22 cellular contexts compared by ENCODE assay signal in the genomic region with DNA sequence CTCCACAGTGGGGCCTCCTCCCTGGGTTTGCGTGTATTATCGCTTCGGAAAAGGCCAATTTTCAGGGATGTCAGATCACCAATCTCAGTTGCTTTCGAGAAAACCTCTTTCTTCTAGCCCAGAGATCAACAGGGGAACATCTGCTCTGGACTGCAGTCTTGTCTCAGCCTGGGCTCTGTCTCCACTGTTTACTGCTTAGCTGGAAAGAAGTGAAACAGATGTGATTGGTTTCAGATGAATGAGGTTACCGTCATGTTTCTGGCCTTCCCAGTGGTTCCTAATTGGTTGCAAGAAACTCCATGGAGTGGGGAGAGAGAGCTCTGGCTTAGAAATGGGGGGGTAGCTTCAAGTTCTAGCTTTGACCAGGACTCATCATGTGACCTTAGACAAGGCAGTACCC. TPM values are rescaled to one million over a fixed set of nuclear protein-coding genes. Genes with fewer than 3 reads are reported as not detected.
A peak's percentile ranks its signal among the peaks of the same experiment; 100 is the strongest.
DNase-seq lines count a peak whose midpoint lies in the region; ATAC-seq, FAIRE-seq and TF ChIP-seq lines count a peak whose summit lies in the region.
"Had no signal": no experiment of that assay in that cellular context is flagged by ENCODE, and none has a peak within 500 bp of the region (broad histone marks: within the 10 kb centered on the region; RNA-seq: fewer than 3 reads in every experiment).

No MANE protein-coding gene starts in this region.

- no peaks in the 10 kb centered on the region for H3K4me1 ChIP-seq in mucosa of descending colon (ENCODE audit: low read depth)
- peaks cover 9 to 36% (median 18%) of the 10 kb centered on the region in 4 donors for H3K4me1 ChIP-seq in transverse colon

- 44 to 84% methylated on average over 3 to 5 of the region's 5 CpGs for WGBS in transverse colon (ENCODE audit: low coverage in 1 of 2), 2 donors

- H3K9me3 Mint-ChIP-seq in activated naive CD4-positive, alpha-beta T cell treated with anti-CD3 and anti-CD28 coated beads, Interleukin-2, amount 50 U/mL, for 24 hours = no peaks in the 10 kb centered on the region
- no peaks in the 10 kb centered on the region for H3K9me3 Mint-ChIP-seq in type B pancreatic cell
- H3K9me3 Mint-ChIP-seq: activated CD4-positive, alpha-beta memory T cell treated with anti-CD3 and anti-CD28 coated beads, Interleukin-2, amount 10 ng/mL, durations not matched to agents 7 days and 5 days; activated T-cell treated with anti-CD3 and anti-CD28 coated beads, Interleukin-2, amount 50 U/mL, for 24 hours; CD14-positive monocyte; WTC11 had no signal

- peak overlapping the region; percentile 55 to 77 (median 66) for H3K27ac ChIP-seq in transverse colon
- no peak overlapping the region for H3K27ac ChIP-seq in WERI-Rb-1
- H3K27ac ChIP-seq: cardiac muscle cell had no signal

- no peak for TF ChIP-seq CTCF in bronchial epithelial cell (IDR thresholded peaks at IDR 0.05; ENCODE audit: insufficient read depth, low read length, severe bottlenecking)
- TF ChIP-seq CTCF in mucosa of descending colon (IDR thresholded peaks at IDR 0.05) = no peak
- no peak for TF ChIP-seq CTCF in transverse colon (IDR thresholded peaks at IDR 0.05)
- TF ChIP-seq CTCF in type B pancreatic cell (conservative IDR thresholded peaks at IDR 0.05) = no peak
- TF ChIP-seq CTCF in WERI-Rb-1 (IDR thresholded peaks at IDR 0.05; ENCODE audit: low read depth, low read length) = no peak

- no peak overlapping the region for H3K4me3 ChIP-seq in bronchial epithelial cell (ENCODE audit: low read depth, low read length)
- H3K4me3 ChIP-seq in mucosa of descending colon = no peak overlapping the region
- no peak overlapping the region for H3K4me3 ChIP-seq in transverse colon
- H3K4me3 ChIP-seq in WERI-Rb-1 (ENCODE audit: low read depth, low read length) = no peak overlapping the region
- H3K4me3 ChIP-seq: cardiac muscle cell had no signal

- peaks cover 66% of the 10 kb centered on the region for H3K4me1 Mint-ChIP-seq in activated naive CD4-positive, alpha-beta T cell treated with anti-CD3 and anti-CD28 coated beads, Interleukin-2, amount 50 U/mL, for 24 hours
- H3K4me1 Mint-ChIP-seq in type B pancreatic cell (ENCODE audit: unreplicated experiment) = peaks cover 41% of the 10 kb centered on the region
- H3K4me1 Mint-ChIP-seq: CD14-positive monocyte had no signal

- intact Hi-C loops in mucosa of descending colon (cut with DNase I, micrococcal nuclease) = no loop called here
- intact Hi-C loops in transverse colon (cut with DNase I; ENCODE audit: low total_unique reads) = no loop called here

- DNase-seq in activated naive CD4-positive, alpha-beta T cell treated with anti-CD3 and anti-CD28 coated beads, Interleukin-2, amount 50 U/mL, for 16 hours = no peak
- DNase-seq in bronchial epithelial cell (ENCODE audit: low read depth) (no peak), mucosa of descending colon (no peak), transverse colon (no peak), type B pancreatic cell (ENCODE audit: extremely low spot score, unreplicated experiment) (no peak), activated gamma-delta T cell treated with Interleukin-2 at 50 U/mL for 16 hours (no peak), WERI-Rb-1 (no peak)
- DNase-seq: activated CD4-positive, alpha-beta memory T cell treated with anti-CD3 and anti-CD28 coated beads, Interleukin-2, amount 10 ng/mL, durations not matched to agents 7 days and 5 days; activated T-cell treated with anti-CD3 and anti-CD28 coated beads, Interleukin-2, amount 50 U/mL, for 24 hours; DMS79; NCI-H1417 treated with DMSO at 0.1 percent for 48 hours; NCI-H2227 treated with DMSO at 0.1 percent for 48 hours; posterior cingulate gyrus; stimulated activated naive CD4-positive, alpha-beta T cell; trophoblast cell had no signal

- no peaks in the 10 kb centered on the region for H3K9me3 ChIP-seq in mucosa of descending colon
- no peaks in the 10 kb centered on the region for H3K9me3 ChIP-seq in transverse colon
- no peaks in the 10 kb centered on the region for H3K9me3 ChIP-seq in WERI-Rb-1 (ENCODE audit: severe bottlenecking)

- H3K36me3 ChIP-seq in bronchial epithelial cell (ENCODE audit: control insufficient read depth, insufficient read depth, low read length) = no peaks in the 10 kb centered on the region
- H3K36me3 ChIP-seq in mucosa of descending colon (ENCODE audit: low read depth) = no peaks in the 10 kb centered on the region
- no peaks in the 10 kb centered on the region for H3K36me3 ChIP-seq in transverse colon
- H3K36me3 ChIP-seq in WERI-Rb-1 = no peaks in the 10 kb centered on the region
- H3K36me3 ChIP-seq: cardiac muscle cell had no signal

- in situ Hi-C loops in transverse colon (cut with MboI; ENCODE audit: low pct_ligation_motif_present in 1 of 4, low pct_unique_long_range_greater_than_20kb in 1 of 4, low sequenced_read_pairs in 3 of 4) = loop anchor here in 1 of 4 donors (25.0 kb wide), 1 partner anchor 143 kb away; no protein-coding TSS in a partner anchor

- H3K36me3 Mint-ChIP-seq in activated naive CD4-positive, alpha-beta T cell treated with anti-CD3 and anti-CD28 coated beads, Interleukin-2, amount 50 U/mL, for 24 hours = no peaks in the 10 kb centered on the region
- H3K36me3 Mint-ChIP-seq in type B pancreatic cell = peaks cover 4% of the 10 kb centered on the region
- H3K36me3 Mint-ChIP-seq: CD14-positive monocyte, WTC11 had no signal

- H3K27me3 Mint-ChIP-seq in activated naive CD4-positive, alpha-beta T cell treated with anti-CD3 and anti-CD28 coated beads, Interleukin-2, amount 50 U/mL, for 24 hours = no peaks in the 10 kb centered on the region
- no peaks in the 10 kb centered on the region for H3K27me3 Mint-ChIP-seq in type B pancreatic cell
- H3K27me3 Mint-ChIP-seq: activated CD4-positive, alpha-beta memory T cell treated with anti-CD3 and anti-CD28 coated beads, Interleukin-2, amount 10 ng/mL, durations not matched to agents 7 days and 5 days; activated T-cell treated with anti-CD3 and anti-CD28 coated beads, Interleukin-2, amount 50 U/mL, for 24 hours had no signal

- peak overlapping the region; percentile 6 for H3K27ac Mint-ChIP-seq in activated naive CD4-positive, alpha-beta T cell treated with anti-CD3 and anti-CD28 coated beads, Interleukin-2, amount 50 U/mL, for 24 hours
- H3K27ac Mint-ChIP-seq in type B pancreatic cell = no peak overlapping the region
- H3K27ac Mint-ChIP-seq: activated CD4-positive, alpha-beta memory T cell treated with anti-CD3 and anti-CD28 coated beads, Interleukin-2, amount 10 ng/mL, durations not matched to agents 7 days and 5 days; activated T-cell treated with anti-CD3 and anti-CD28 coated beads, Interleukin-2, amount 50 U/mL, for 24 hours; CD14-positive monocyte; WTC11 had no signal

- H3K27me3 ChIP-seq in bronchial epithelial cell (ENCODE audit: control insufficient read depth, insufficient read depth, low read length) (peaks cover 3% of the 10 kb centered on the region), transverse colon (no peaks in the 10 kb centered on the region), WERI-Rb-1 (ENCODE audit: insufficient read depth, low read depth, severe bottlenecking) (no peaks in the 10 kb centered on the region)
- H3K27me3 ChIP-seq: cardiac muscle cell had no signal

- no peak overlapping the region for H3K4me3 Mint-ChIP-seq in activated naive CD4-positive, alpha-beta T cell treated with anti-CD3 and anti-CD28 coated beads, Interleukin-2, amount 50 U/mL, for 24 hours
- no peak overlapping the region for H3K4me3 Mint-ChIP-seq in type B pancreatic cell
- H3K4me3 Mint-ChIP-seq: activated CD4-positive, alpha-beta memory T cell treated with anti-CD3 and anti-CD28 coated beads, Interleukin-2, amount 10 ng/mL, durations not matched to agents 7 days and 5 days; activated T-cell treated with anti-CD3 and anti-CD28 coated beads, Interleukin-2, amount 50 U/mL, for 24 hours; CD14-positive monocyte; WTC11 had no signal

- TF ChIP-seq POLR2A in transverse colon (IDR thresholded peaks at IDR 0.05) = no peak

- no peak for TF ChIP-seq EP300 in transverse colon (IDR thresholded peaks at IDR 0.05; ENCODE audit: low read depth)

- peak; percentile 18 for ATAC-seq in mucosa of descending colon
- ATAC-seq: WTC11 had no signal

- FAIRE-seq in bronchial epithelial cell (lab: Jason Lieb, UNC) = peak; percentile 36
- FAIRE-seq: HTR-8/SVneo, keratinocyte had no signal

RNA-seq across cellular contexts. Expression of a gene that starts 17.4 kb away (rescaled TPM):
- total RNA-seq in bronchial epithelial cell (not detected in 2 replicates), mucosa of descending colon (10 to 100 TPM in 1 of 3 donors, 1 to 10 TPM in 2; 3.6 to 63.2 (median 8.5) TPM), transverse colon (10 to 100 TPM in 1 of 4 donors, 1 to 10 TPM in 3; 2.6 to 28.9 (median 4.9) TPM), type B pancreatic cell (ENCODE audit: low replicate concordance) (29.0 and 52.8 TPM in 2 replicates)
- total RNA-seq: A172 had no signal
